7 cellular contexts compared by ENCODE assay signal in the genomic region with DNA sequence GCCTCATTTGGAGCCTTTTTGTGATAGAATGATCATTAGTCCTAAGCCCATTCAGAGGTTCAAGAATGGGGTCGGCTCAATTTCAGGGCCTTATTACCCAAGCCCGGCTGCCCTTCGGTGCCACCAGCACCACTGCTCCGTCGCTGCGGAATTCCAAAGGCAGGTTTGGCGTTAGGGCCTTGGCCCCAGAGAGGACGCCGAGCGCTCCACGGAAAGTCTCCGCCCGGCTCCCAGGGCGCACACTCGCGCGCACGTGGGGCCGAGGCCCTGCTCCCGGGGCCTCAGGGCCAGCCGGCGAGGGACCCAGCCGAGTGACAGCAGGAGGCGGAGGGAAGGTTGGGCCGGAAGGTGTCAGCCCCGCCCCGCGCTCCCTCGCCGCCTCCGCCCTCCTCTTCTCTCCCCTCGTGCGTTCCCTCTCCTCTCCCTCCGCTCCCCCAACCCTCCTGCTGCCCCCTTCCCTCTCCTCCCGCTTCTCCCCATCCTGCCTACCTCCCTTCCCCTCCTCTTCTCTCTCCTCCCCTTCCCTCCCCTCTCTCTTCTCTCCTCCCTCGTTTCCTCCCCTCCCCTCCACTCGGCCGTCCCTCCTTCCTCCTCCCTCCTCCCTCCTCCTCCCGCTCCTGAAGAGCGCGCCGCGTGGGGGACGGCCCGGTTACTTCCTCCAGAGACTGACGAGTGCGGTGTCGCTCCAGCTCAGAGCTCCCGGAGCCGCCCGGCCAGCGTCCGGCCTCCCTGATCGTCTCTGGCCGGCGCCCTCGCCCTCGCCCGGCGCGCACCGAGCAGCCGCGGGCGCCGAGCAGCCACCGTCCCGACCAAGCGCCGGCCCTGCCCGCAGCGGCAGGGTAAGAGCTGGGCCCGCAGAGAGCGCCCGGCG. TPM values are rescaled to one million over a fixed set of nuclear protein-coding genes. Genes with fewer than 3 reads are reported as not detected.
A peak's percentile ranks its signal among the peaks of the same experiment; 100 is the strongest.
DNase-seq lines count a peak whose midpoint lies in the region; ATAC-seq and TF ChIP-seq lines count a peak whose summit lies in the region.

A gene (plus strand): TSS at position 648 of the 871 bp plus-strand sequence. CDS start 4,106 bp downstream, outside the sequence.

- H3K27me3 ChIP-seq in WERI-Rb-1 (ENCODE audit: insufficient read depth, low read depth, severe bottlenecking) (no peaks in the 10 kb centered on the region), breast epithelium (no peaks in the 10 kb centered on the region), iPS-18a (ENCODE audit: control insufficient read depth, insufficient read depth, low read length) (peaks cover 12% of the 10 kb centered on the region), skeletal muscle satellite cell (ENCODE audit: control insufficient read depth, insufficient read depth, low read length) (no peaks in the 10 kb centered on the region)

- peak within 1 kb of the TSS; percentile 94 for H3K4me2 ChIP-seq in skeletal muscle satellite cell (ENCODE audit: low read length)

- ATAC-seq in HG03097 (IDR thresholded peaks at IDR 0.05; ENCODE audit: low FRiP score, unreplicated experiment) = peak; percentile 62

- H3K9me3 ChIP-seq in WERI-Rb-1 (ENCODE audit: severe bottlenecking) = no peaks in the 10 kb centered on the region
- H3K9me3 ChIP-seq in breast epithelium = no peaks in the 10 kb centered on the region
- no peaks in the 10 kb centered on the region for H3K9me3 ChIP-seq in iPS-18a (ENCODE audit: control insufficient read depth, low read depth, low read length)
- H3K9me3 ChIP-seq in skeletal muscle satellite cell (replicated peaks; ENCODE audit: low read length) = no peaks in the 10 kb centered on the region

- H3K36me3 ChIP-seq in WERI-Rb-1 (no peaks in the 10 kb centered on the region; the same call in none of the 2 replicates), breast epithelium (no peaks in the 10 kb centered on the region), iPS-18a (ENCODE audit: control insufficient read depth, low read depth, low read length) (no peaks in the 10 kb centered on the region), skeletal muscle satellite cell (ENCODE audit: insufficient read depth, low read length) (peaks cover 14% of the 10 kb centered on the region)

- intact Hi-C loops in breast epithelium (cut with DNase I; ENCODE audit: low total_unique reads) = no loop called here

- TF ChIP-seq CTCF in WERI-Rb-1 (IDR thresholded peaks at IDR 0.05; ENCODE audit: low read depth, low read length) = 0 out of 2 replicates have a peak, but pooled peaks have one; percentile 15
- TF ChIP-seq CTCF in breast epithelium (IDR thresholded peaks at IDR 0.05) = peak in 1 of 3 donors; percentile 4

- DNase-seq in NCI-H2196 treated with DMSO at 0.1 percent for 48 hours (lab: John Stamatoyannopoulos, UW; ENCODE audit: unreplicated experiment) (peak; percentile 99), WERI-Rb-1 (peak; percentile 94), breast epithelium (ENCODE audit: low spot score in 2 of 2) (peak; percentile 82 to 88)

- peak within 1 kb of the TSS; percentile 72 for H3K9ac ChIP-seq in iPS-18a (ENCODE audit: low read length)
- peak within 1 kb of the TSS; percentile 88 for H3K9ac ChIP-seq in skeletal muscle satellite cell (ENCODE audit: low read depth, low read length)

- H3K4me3 ChIP-seq in WERI-Rb-1 (ENCODE audit: low read depth, low read length) = peak within 1 kb of the TSS; percentile 88
- peak within 1 kb of the TSS; percentile 96 to 100 (median 96) for H3K4me3 ChIP-seq in breast epithelium
- peak within 1 kb of the TSS; percentile 87 for H3K4me3 ChIP-seq in iPS-18a (ENCODE audit: low read length)
- peak within 1 kb of the TSS; percentile 86 for H3K4me3 ChIP-seq in skeletal muscle satellite cell (ENCODE audit: low read length)

- H3K27ac ChIP-seq in WERI-Rb-1 (peak within 1 kb of the TSS; percentile 72), breast epithelium (peak within 1 kb of the TSS; percentile 91 to 97), iPS-18a (ENCODE audit: low read length) (no peak within 1 kb of the TSS)

- H3K4me1 ChIP-seq in breast epithelium = no peaks in the 10 kb centered on the region
- H3K4me1 ChIP-seq in iPS-18a (ENCODE audit: control insufficient read depth, low read depth, low read length) = peaks cover 35% of the 10 kb centered on the region
- H3K4me1 ChIP-seq in skeletal muscle satellite cell (ENCODE audit: control insufficient read depth, insufficient read depth, low read length) = peaks cover 21% of the 10 kb centered on the region

- peak; percentile 36 for TF ChIP-seq POLR2A in GM18526 (IDR thresholded peaks at IDR 0.05; ENCODE audit: extremely low read depth, insufficient read length)
- TF ChIP-seq POLR2A in breast epithelium (IDR thresholded peaks at IDR 0.05) = peak; percentile 58

RNA-seq across cellular contexts. Expression of the gene that starts here (rescaled TPM):
- total RNA-seq in breast epithelium = 10 to 100 TPM; 48.0 to 60.0 (median 57.5) TPM
- total RNA-seq in skeletal muscle satellite cell (2012; rRNA removed) = 6.3 and 7.4 TPM in 2 replicates
